ENCODE assay signal across 11 cellular contexts in genomic region chr16:640614-641013, GRCh38. TPM values are rescaled to one million over a fixed set of nuclear protein-coding genes. Genes with fewer than 3 reads are reported as not detected.
A peak's percentile ranks its signal among the peaks of the same experiment; 100 is the strongest.
DNase-seq lines count a peak whose midpoint lies in the region; ATAC-seq lines count a peak whose summit lies in the region.
"Had no signal": no experiment of that assay in that cellular context is flagged by ENCODE, and none has a peak within 500 bp of the region (broad histone marks: within the 10 kb centered on the region; RNA-seq: fewer than 3 reads in every experiment).

No MANE protein-coding gene starts in this region.

- H3K27ac ChIP-seq in muscle layer of colon (ENCODE audit: low read depth, low read length) = peak overlapping the region; percentile 80

- peaks cover 52% of the 10 kb centered on the region for H3K4me1 Mint-ChIP-seq in stimulated activated naive CD8-positive, alpha-beta T cell treated with anti-CD3 and anti-CD28 coated beads, Interleukin-15, amount 100 ng/mL, for 72 hours
- H3K4me1 Mint-ChIP-seq in activated naive CD8-positive, alpha-beta T cell treated with anti-CD3 and anti-CD28 coated beads for 36 hours = peaks cover 19% of the 10 kb centered on the region

- no peak for ATAC-seq in stimulated activated naive CD8-positive, alpha-beta T cell treated with anti-CD3 and anti-CD28 coated beads, Interleukin-15, amount 100 ng/mL, for 72 hours
- no peak for ATAC-seq in stimulated activated naive CD8-positive, alpha-beta T cell treated with anti-CD3 and anti-CD28 coated beads, Interleukin-15, Interleukin-2, amounts not matched to agents 100 U/mL and 50 U/mL, for 24 hours
- ATAC-seq in esophagus mucosa = no peak
- ATAC-seq: activated naive CD4-positive, alpha-beta T cell treated with anti-CD3 and anti-CD28 coated beads, Interleukin-2, amount 50 U/mL, for 72 hours had no signal

- no peaks in the 10 kb centered on the region for H3K27me3 ChIP-seq in muscle layer of colon (ENCODE audit: control insufficient read depth in 1 of 2, insufficient read depth in 2 of 2, low read length in 2 of 2)

- H3K9me3 Mint-ChIP-seq in stimulated activated naive CD8-positive, alpha-beta T cell treated with anti-CD3 and anti-CD28 coated beads, Interleukin-15, amount 100 ng/mL, for 72 hours = no peaks in the 10 kb centered on the region
- no peaks in the 10 kb centered on the region for H3K9me3 Mint-ChIP-seq in activated naive CD8-positive, alpha-beta T cell treated with anti-CD3 and anti-CD28 coated beads for 36 hours
- H3K9me3 Mint-ChIP-seq: activated naive CD4-positive, alpha-beta T cell treated with anti-CD3 and anti-CD28 coated beads, Interleukin-2, amount 50 U/mL, for 72 hours had no signal

- no peak overlapping the region for H3K4me3 ChIP-seq in muscle layer of colon (ENCODE audit: low read depth in 1 of 2, low read length in 2 of 2)

- no peak for DNase-seq in stimulated activated naive CD8-positive, alpha-beta T cell treated with anti-CD3 and anti-CD28 coated beads, Interleukin-15, amount 100 ng/mL, for 72 hours
- no peak for DNase-seq in stimulated activated naive CD8-positive, alpha-beta T cell treated with anti-CD3 and anti-CD28 coated beads, Interleukin-15, Interleukin-2, amounts not matched to agents 100 U/mL and 50 U/mL, for 24 hours
- DNase-seq in activated naive CD8-positive, alpha-beta T cell treated with anti-CD3 and anti-CD28 coated beads for 36 hours = no peak
- DNase-seq in H4 (ENCODE audit: low spot score) (no peak), NCI-H774 (lab: John Stamatoyannopoulos, UW) (no peak), NCI-H1436 (lab: John Stamatoyannopoulos, UW) (no peak)
- DNase-seq: DMS153, NCI-H2171 treated with DMSO at 0.1 percent for 48 hours had no signal

- H3K36me3 Mint-ChIP-seq in activated naive CD8-positive, alpha-beta T cell treated with anti-CD3 and anti-CD28 coated beads for 36 hours = peaks cover 14% of the 10 kb centered on the region

- H3K27me3 Mint-ChIP-seq in stimulated activated naive CD8-positive, alpha-beta T cell treated with anti-CD3 and anti-CD28 coated beads, Interleukin-15, amount 100 ng/mL, for 72 hours = peaks cover 7% of the 10 kb centered on the region
- peaks cover 5% of the 10 kb centered on the region for H3K27me3 Mint-ChIP-seq in activated naive CD8-positive, alpha-beta T cell treated with anti-CD3 and anti-CD28 coated beads for 36 hours

- H3K36me3 ChIP-seq in muscle layer of colon (ENCODE audit: insufficient read depth, low read length) = no peaks in the 10 kb centered on the region

- H3K4me1 ChIP-seq in muscle layer of colon (ENCODE audit: insufficient read depth, low read length) = peaks cover 9% of the 10 kb centered on the region

- peak overlapping the region; percentile 66 to 68 for H3K4me3 Mint-ChIP-seq in stimulated activated naive CD8-positive, alpha-beta T cell treated with anti-CD3 and anti-CD28 coated beads, Interleukin-15, amount 100 ng/mL, for 72 hours
- peak overlapping the region; percentile 55 for H3K4me3 Mint-ChIP-seq in activated naive CD8-positive, alpha-beta T cell treated with anti-CD3 and anti-CD28 coated beads for 36 hours

- H3K27ac Mint-ChIP-seq in stimulated activated naive CD8-positive, alpha-beta T cell treated with anti-CD3 and anti-CD28 coated beads, Interleukin-15, amount 100 ng/mL, for 72 hours = no peak overlapping the region
- no peak overlapping the region for H3K27ac Mint-ChIP-seq in activated naive CD8-positive, alpha-beta T cell treated with anti-CD3 and anti-CD28 coated beads for 36 hours
- H3K27ac Mint-ChIP-seq: activated naive CD4-positive, alpha-beta T cell treated with anti-CD3 and anti-CD28 coated beads, Interleukin-2, amount 50 U/mL, for 72 hours had no signal

- H3K9me3 ChIP-seq in muscle layer of colon (ENCODE audit: low read length) = no peaks in the 10 kb centered on the region

- H3K9ac ChIP-seq in muscle layer of colon (ENCODE audit: low read length) = no peak overlapping the region

RNA-seq across cellular contexts. Expression of gene MCRIP2, which starts 1.0 kb away (rescaled TPM):
- total RNA-seq in activated naive CD8-positive, alpha-beta T cell treated with anti-CD3 and anti-CD28 coated beads for 36 hours = 10 to 100 TPM; 56.0 to 60.3 TPM
- total RNA-seq in H4 (2014; rRNA removed; shearing (Covaris generic)) = 11.9 and 14.5 TPM in 2 replicates
- total RNA-seq in esophagus mucosa = 20.3 TPM

RNA-seq across cellular contexts. Expression of gene METTL26, which starts 4.5 kb away (rescaled TPM):
- total RNA-seq in activated naive CD8-positive, alpha-beta T cell treated with anti-CD3 and anti-CD28 coated beads for 36 hours = 100 to 1,000 TPM; 127 to 128 TPM
- 85.7 and 112 TPM in 2 replicates for total RNA-seq in H4 (2014; rRNA removed; shearing (Covaris generic))
- total RNA-seq in esophagus mucosa = 40.2 TPM

RNA-seq across cellular contexts. Expression of gene WDR90, which starts 8.6 kb away (rescaled TPM):
- total RNA-seq in activated naive CD8-positive, alpha-beta T cell treated with anti-CD3 and anti-CD28 coated beads for 36 hours = 10 to 100 TPM; 84.5 to 86.0 TPM
- total RNA-seq in H4 (2014; rRNA removed; shearing (Covaris generic)) = 2.5 and 4.8 TPM in 2 replicates
- 17.9 TPM for total RNA-seq in esophagus mucosa

RNA-seq across cellular contexts. Expression of gene WFIKKN1, which starts 9.8 kb away (rescaled TPM):
- total RNA-seq in activated naive CD8-positive, alpha-beta T cell treated with anti-CD3 and anti-CD28 coated beads for 36 hours = under 1 TPM in 1 of 2 experiments, not detected in 1; 0.10 TPM
- not detected in 2 replicates for total RNA-seq in H4 (2014; rRNA removed; shearing (Covaris generic))
- total RNA-seq in esophagus mucosa = 0.08 TPM

RNA-seq across cellular contexts. Expression of gene RHOT2, which starts 27.3 kb away (rescaled TPM):
- 100 to 1,000 TPM; 123 to 128 TPM for total RNA-seq in activated naive CD8-positive, alpha-beta T cell treated with anti-CD3 and anti-CD28 coated beads for 36 hours
- 6.5 and 32.0 TPM in 2 replicates for total RNA-seq in H4 (2014; rRNA removed; shearing (Covaris generic))
- total RNA-seq in esophagus mucosa = 58.7 TPM
